8 cellular contexts compared by ENCODE assay signal in genomic region chrX:119004920-119005524, GRCh38. TPM values are rescaled to one million over a fixed set of nuclear protein-coding genes. Genes with fewer than 3 reads are reported as not detected.
DNase-seq lines count a peak whose midpoint lies in the region; ATAC-seq, FAIRE-seq and TF ChIP-seq lines count a peak whose summit lies in the region.

No MANE protein-coding gene starts in this region.

- H3K27ac ChIP-seq in DOHH2 (ENCODE audit: low read depth, low read length), result no peak overlapping the region
- peak overlapping the region; percentile 79 for H3K27ac ChIP-seq in Karpas-422 (ENCODE audit: low read length)

- H3K9ac ChIP-seq in Karpas-422 (ENCODE audit: low read length), result peak overlapping the region; percentile 72

- peak; percentile 49 for FAIRE-seq in islet of Langerhans (lab: Jason Lieb, UNC)

- H3K9me2 ChIP-seq in DOHH2 (replicated peaks; ENCODE audit: control insufficient read depth, low read length) (no peaks in the 10 kb centered on the region), Karpas-422 (replicated peaks; ENCODE audit: insufficient read depth, low read length) (no peaks in the 10 kb centered on the region)

- DNase-seq in Karpas-422 (peak; percentile 89), T-helper 1 cell (peak in 4 of 5 donors; percentile 10 to 37 (median 16)), astrocyte of the cerebellum (ENCODE audit: low read depth) (peak; percentile 4)
- peak; percentile 7 to 28 (median 18) for DNase-seq in stimulated activated CD4-positive, alpha-beta T cell treated with anti-CD3 and anti-CD28 coated beads, Interleukin-1b, Interleukin-23, amount 100 ng/mL, for 24 hours (ENCODE audit: low read depth in 4 of 4, low spot score in 1 of 4)

- H3K4me1 ChIP-seq in DOHH2 (ENCODE audit: control insufficient read depth, low read length) (no peaks in the 10 kb centered on the region), Karpas-422 (ENCODE audit: low read length) (peaks cover 53% of the 10 kb centered on the region)

- TF ChIP-seq CTCF in DOHH2 (IDR thresholded peaks at IDR 0.05; ENCODE audit: low read depth, low read length, poor library complexity, severe bottlenecking), result peak; percentile 75
- peak; percentile 92 for TF ChIP-seq CTCF in astrocyte of the cerebellum (IDR thresholded peaks at IDR 0.05; ENCODE audit: low read depth, low read length, missing control alignments)

- H3K9me3 ChIP-seq in DOHH2 (ENCODE audit: control insufficient read depth, insufficient read depth, low read length) (no peaks in the 10 kb centered on the region), Karpas-422 (ENCODE audit: low read length) (no peaks in the 10 kb centered on the region)

- H3K4me3 ChIP-seq in DOHH2 (ENCODE audit: low read length) (no peak overlapping the region), Karpas-422 (ENCODE audit: low read length) (peak overlapping the region; percentile 65), astrocyte of the cerebellum (ENCODE audit: low read depth, low read length) (no peak overlapping the region)

- in situ Hi-C loops in astrocyte of the cerebellum (cut with HindIII; ENCODE audit: low sequenced_read_pairs), result no loop called here

- ATAC-seq in GM21423 (IDR thresholded peaks at IDR 0.05; ENCODE audit: unreplicated experiment), result peak; percentile 82
- no peak for ATAC-seq in HG03045 (IDR thresholded peaks at IDR 0.05; ENCODE audit: unreplicated experiment)

- H3F3A ChIP-seq in DOHH2 (ENCODE audit: control insufficient read depth, insufficient read depth), result no peaks in the 10 kb centered on the region

- H2AFZ ChIP-seq in Karpas-422 (ENCODE audit: low read length), result 0 out of 2 replicates have a peak overlapping the region, but pooled peaks have one; percentile 25

- H3K27me3 ChIP-seq in DOHH2 (ENCODE audit: control insufficient read depth, low read length), result no peaks in the 10 kb centered on the region
- peaks cover under 1% of the 10 kb centered on the region; the same call in 1 of the 2 replicates for H3K27me3 ChIP-seq in Karpas-422 (ENCODE audit: low read length)

- H4K20me1 ChIP-seq in DOHH2 (ENCODE audit: control insufficient read depth, insufficient read depth, low read depth, low read length) (no peaks in the 10 kb centered on the region), Karpas-422 (ENCODE audit: insufficient read depth, low read depth, low read length) (no peaks in the 10 kb centered on the region)

- H3K4me2 ChIP-seq in DOHH2 (ENCODE audit: low read length) (no peak overlapping the region), Karpas-422 (ENCODE audit: low read depth, low read length, poor library complexity, severe bottlenecking) (peak overlapping the region; percentile 74)

- H3K36me3 ChIP-seq in DOHH2 (ENCODE audit: control insufficient read depth, low read length) (no peaks in the 10 kb centered on the region), Karpas-422 (ENCODE audit: insufficient read depth, low read length) (no peaks in the 10 kb centered on the region)

- H3K79me2 ChIP-seq in DOHH2 (ENCODE audit: control insufficient read depth, low read length) (no peaks in the 10 kb centered on the region), Karpas-422 (ENCODE audit: low read length) (peaks cover 8% of the 10 kb centered on the region; the same call in 1 of the 2 replicates)

RNA-seq across cellular contexts. Expression of gene LONRF3, which starts 30.6 kb away (rescaled TPM):
- total RNA-seq in Karpas-422 (2014; rRNA removed; shearing (Covaris generic); ENCODE audit: low replicate concordance), result 5.4 and 6.3 TPM in 2 replicates

Comparison
In these comparisons a context has a peak if more than half of its experiments do, and no peak if none do; other contexts are left out.
1. DNase-seq: peak in every context shown above with its lines; median percentile 89 in Karpas-422; 18 in stimulated activated CD4-positive, alpha-beta T cell treated with anti-CD3 and anti-CD28 coated beads, Interleukin-1b, Interleukin-23, amount 100 ng/mL, for 24 hours; 16 in T-helper 1 cell; 4 in astrocyte of the cerebellum.